Comparison of ENCODE assay signal across 11 cellular contexts in genomic region chr2:207156045-207156444, GRCh38. TPM values are rescaled to one million over a fixed set of nuclear protein-coding genes. Genes with fewer than 3 reads are reported as not detected.
DNase-seq lines count a peak whose midpoint lies in the region; ATAC-seq and TF ChIP-seq lines count a peak whose summit lies in the region.
"Had no signal": no experiment of that assay in that cellular context is flagged by ENCODE, and none has a peak within 500 bp of the region (broad histone marks: within the 10 kb centered on the region; RNA-seq: fewer than 3 reads in every experiment).

No MANE protein-coding gene starts in this region.

- 56 to 72% methylated on average over 3 of the region's 3 CpGs for WGBS in upper lobe of left lung, 2 donors

- H3K27me3 Mint-ChIP-seq in activated naive CD4-positive, alpha-beta T cell treated with anti-CD3 and anti-CD28 coated beads for 36 hours (ENCODE audit: low read depth) = no peaks in the 10 kb centered on the region
- H3K27me3 Mint-ChIP-seq in nephron progenitor cell (ENCODE audit: low read depth, poor library complexity) = no peaks in the 10 kb centered on the region

- H3K27me3 ChIP-seq in muscle layer of duodenum (ENCODE audit: low read depth, low read length) = no peaks in the 10 kb centered on the region
- no peaks in the 10 kb centered on the region for H3K27me3 ChIP-seq in upper lobe of left lung

- H3K27ac Mint-ChIP-seq in activated naive CD4-positive, alpha-beta T cell treated with anti-CD3 and anti-CD28 coated beads, Interleukin-2, amount 50 U/mL, for 72 hours = peak overlapping the region; percentile 44 to 50
- no peak overlapping the region for H3K27ac Mint-ChIP-seq in activated naive CD4-positive, alpha-beta T cell treated with anti-CD3 and anti-CD28 coated beads for 36 hours
- H3K27ac Mint-ChIP-seq in nephron progenitor cell = no peak overlapping the region
- H3K27ac Mint-ChIP-seq: mesothelial cell of epicardium had no signal

- peaks cover 83% of the 10 kb centered on the region for H3K4me1 Mint-ChIP-seq in activated naive CD4-positive, alpha-beta T cell treated with anti-CD3 and anti-CD28 coated beads for 36 hours (ENCODE audit: low read depth)
- H3K4me1 Mint-ChIP-seq in nephron progenitor cell = peaks cover 81% of the 10 kb centered on the region

- no peak for TF ChIP-seq EP300 in upper lobe of left lung (IDR thresholded peaks at IDR 0.05)

- peaks cover 27 to 78% of the 10 kb centered on the region in 2 donors for H3K4me1 ChIP-seq in muscle layer of duodenum (ENCODE audit: control insufficient read depth in 1 of 2, insufficient read depth in 2 of 2, low read length in 2 of 2)
- H3K4me1 ChIP-seq in upper lobe of left lung = peaks cover 73 to 96% (median 90%) of the 10 kb centered on the region in 4 donors

- H3K36me3 ChIP-seq in muscle layer of duodenum (ENCODE audit: control insufficient read depth in 1 of 2, insufficient read depth in 2 of 2, low read length in 2 of 2) (no peaks in the 10 kb centered on the region), upper lobe of left lung (no peaks in the 10 kb centered on the region)

- H3K27ac ChIP-seq in angular gyrus (ENCODE audit: low read depth, low read length) (peak overlapping the region; percentile 8), muscle layer of duodenum (ENCODE audit: low read length) (peak overlapping the region; percentile 10), upper lobe of left lung (peak overlapping the region in 3 of 4 donors; percentile 61 to 73 (median 63))
- H3K27ac ChIP-seq: PC-9 had no signal

- TF ChIP-seq POLR2A in upper lobe of left lung (IDR thresholded peaks at IDR 0.05) = no peak

- H3K36me3 Mint-ChIP-seq in activated naive CD4-positive, alpha-beta T cell treated with anti-CD3 and anti-CD28 coated beads, Interleukin-2, amount 50 U/mL, for 72 hours = peaks cover 0 to 12% of the 10 kb centered on the region in 2 donors
- peaks cover 3% of the 10 kb centered on the region for H3K36me3 Mint-ChIP-seq in activated naive CD4-positive, alpha-beta T cell treated with anti-CD3 and anti-CD28 coated beads for 36 hours (ENCODE audit: low read depth)
- H3K36me3 Mint-ChIP-seq in nephron progenitor cell (ENCODE audit: low read depth) = no peaks in the 10 kb centered on the region
- H3K36me3 Mint-ChIP-seq: mesothelial cell of epicardium had no signal

- H3K9me3 ChIP-seq in muscle layer of duodenum (ENCODE audit: control insufficient read depth in 1 of 2, low read length in 2 of 2) (no peaks in the 10 kb centered on the region), upper lobe of left lung (no peaks in the 10 kb centered on the region)

- CTCF ChIA-PET in activated naive CD4-positive, alpha-beta T cell treated with anti-CD3 and anti-CD28 coated beads for 36 hours (lab: Charles Lee) = interaction anchor here (0.6 to 2.2 kb wide), 6 partner anchors 10 to 1310 kb away, joined by 3 to 9 read pairs (median 4); partner anchors contain the start of gene KLF7

- H3K4me3 Mint-ChIP-seq in activated naive CD4-positive, alpha-beta T cell treated with anti-CD3 and anti-CD28 coated beads for 36 hours = no peak overlapping the region
- no peak overlapping the region for H3K4me3 Mint-ChIP-seq in nephron progenitor cell
- H3K4me3 Mint-ChIP-seq: mesothelial cell of epicardium had no signal

- intact Hi-C loops in activated naive CD4-positive, alpha-beta T cell treated with anti-CD3 and anti-CD28 coated beads for 36 hours (cut with micrococcal nuclease) = no loop called here

- H3K4me3 ChIP-seq in muscle layer of duodenum (ENCODE audit: low read depth in 1 of 2, low read length in 2 of 2) (no peak overlapping the region), upper lobe of left lung (no peak overlapping the region)
- H3K4me3 ChIP-seq: PC-9 had no signal

- ATAC-seq in activated naive CD4-positive, alpha-beta T cell treated with anti-CD3 and anti-CD28 coated beads, Interleukin-2, amount 50 U/mL, for 72 hours = peak; percentile 42 to 49
- ATAC-seq in upper lobe of left lung (ENCODE audit: low FRiP score in 2 of 2) (no peak), HG03097 (IDR thresholded peaks at IDR 0.05; ENCODE audit: low FRiP score, unreplicated experiment) (no peak)

- TF ChIP-seq CTCF in upper lobe of left lung (IDR thresholded peaks at IDR 0.05) (no peak), nephron progenitor cell (IDR thresholded peaks at IDR 0.05) (no peak)

- peaks cover 0 to 4% of the 10 kb centered on the region in 2 donors for H3K9me3 Mint-ChIP-seq in activated naive CD4-positive, alpha-beta T cell treated with anti-CD3 and anti-CD28 coated beads, Interleukin-2, amount 50 U/mL, for 72 hours
- H3K9me3 Mint-ChIP-seq in activated naive CD4-positive, alpha-beta T cell treated with anti-CD3 and anti-CD28 coated beads for 36 hours = no peaks in the 10 kb centered on the region
- no peaks in the 10 kb centered on the region for H3K9me3 Mint-ChIP-seq in nephron progenitor cell
- H3K9me3 Mint-ChIP-seq: mesothelial cell of epicardium had no signal

- DNase-seq in activated naive CD4-positive, alpha-beta T cell treated with anti-CD3 and anti-CD28 coated beads, Interleukin-2, amount 50 U/mL, for 72 hours (ENCODE audit: low spot score in 2 of 2) = no peak
- DNase-seq in activated naive CD4-positive, alpha-beta T cell treated with anti-CD3 and anti-CD28 coated beads for 36 hours = no peak
- DNase-seq in upper lobe of left lung (no peak), nephron progenitor cell (no peak), NCI-H146 (lab: John Stamatoyannopoulos, UW) (no peak)
- DNase-seq: AML-193, PC-9 had no signal

RNA-seq across cellular contexts. Expression of gene KLF7, which starts 9.7 kb away (rescaled TPM):
- 10 to 100 TPM; 26.8 to 28.7 TPM for total RNA-seq in activated naive CD4-positive, alpha-beta T cell treated with anti-CD3 and anti-CD28 coated beads, Interleukin-2, amount 50 U/mL, for 72 hours
- total RNA-seq in activated naive CD4-positive, alpha-beta T cell treated with anti-CD3 and anti-CD28 coated beads for 36 hours = 10 to 100 TPM; 30.1 to 32.2 TPM
- 10 to 100 TPM; 15.4 to 50.5 (median 22.4) TPM for total RNA-seq in upper lobe of left lung

Comparison
In these comparisons a context has a peak if more than half of its experiments do, and no peak if none do; other contexts are left out.
1. H3K27ac Mint-ChIP-seq: peak in activated naive CD4-positive, alpha-beta T cell treated with anti-CD3 and anti-CD28 coated beads, Interleukin-2, amount 50 U/mL, for 72 hours (2 of 2); none in activated naive CD4-positive, alpha-beta T cell treated with anti-CD3 and anti-CD28 coated beads for 36 hours (single experiment) and nephron progenitor cell (single experiment).
2. ATAC-seq: peak in activated naive CD4-positive, alpha-beta T cell treated with anti-CD3 and anti-CD28 coated beads, Interleukin-2, amount 50 U/mL, for 72 hours (2 of 2); none in upper lobe of left lung (0 of 2) and HG03097 (single experiment).
3. H3K27ac ChIP-seq: peak in every context shown above with its lines; median percentile 63 in upper lobe of left lung; 10 in muscle layer of duodenum; 8 in angular gyrus.